ENCODE assay signal across 17 cellular contexts in genomic region chr3:38114875-38115644, GRCh38. TPM values are rescaled to one million over a fixed set of nuclear protein-coding genes. Genes with fewer than 3 reads are reported as not detected.
DNase-seq lines count a peak whose midpoint lies in the region; ATAC-seq and TF ChIP-seq lines count a peak whose summit lies in the region.
"Had no signal": no experiment of that assay in that cellular context is flagged by ENCODE, and none has a peak within 500 bp of the region (broad histone marks: within the 10 kb centered on the region; RNA-seq: fewer than 3 reads in every experiment).

No MANE protein-coding gene starts in this region.

- no peak for ATAC-seq in Right ventricle myocardium superior (ENCODE audit: poor library complexity)
- no peak for ATAC-seq in left cardiac atrium
- ATAC-seq in right lobe of liver, result no peak
- no peak for ATAC-seq in activated CD8-positive, alpha-beta T cell treated with anti-CD3 and anti-CD28 coated beads for 36 hours
- no peak for ATAC-seq in HG02840 (IDR thresholded peaks at IDR 0.05; ENCODE audit: low FRiP score, unreplicated experiment)
- ATAC-seq: heart left ventricle had no signal

- H3K9me3 Mint-ChIP-seq in activated CD8-positive, alpha-beta T cell treated with anti-CD3 and anti-CD28 coated beads for 36 hours, result no peaks in the 10 kb centered on the region
- H3K9me3 Mint-ChIP-seq: mesothelial cell of epicardium; T-helper 2 cell treated with Interferon-gamma antibody and Interleukin-4, amounts not matched to agents 5 μg/mL and 100 μg/mL, for 36 hours had no signal

- peaks cover 0 to 15% (median 2%) of the 10 kb centered on the region in 4 donors for H3K4me1 ChIP-seq in right lobe of liver
- H3K4me1 ChIP-seq in suprapubic skin, result no peaks in the 10 kb centered on the region
- H3K4me1 ChIP-seq: SJSA1 had no signal

- intact Hi-C loops in Right ventricle myocardium superior (cut with DNase I), result no loop called here
- intact Hi-C loops in left cardiac atrium (cut with DNase I), result loop anchor here (5.0 to 10.0 kb wide), 2 partner anchors 232 to 360 kb away; partner anchors contain the start of gene XYLB (in 1 of the 2)
- intact Hi-C loops in right lobe of liver (cut with DNase I), result loop anchor here (10.0 kb wide), 1 partner anchor 110 kb away; no protein-coding TSS in a partner anchor
- intact Hi-C loops in activated CD8-positive, alpha-beta T cell treated with anti-CD3 and anti-CD28 coated beads for 36 hours (cut with micrococcal nuclease), result loop anchor here (10.0 kb wide), 1 partner anchor 370 kb away; no protein-coding TSS in a partner anchor

- WGBS in right lobe of liver (ENCODE audit: insufficient coverage, low coverage, low lambda C conversion rate, missing lambda C conversion rate), result 39% methylated on average over 3 of the region's 13 CpGs
- 68% methylated on average over 6 of the region's 13 CpGs for WGBS in suprapubic skin

- TF ChIP-seq EP300 in suprapubic skin (IDR thresholded peaks at IDR 0.05), result no peak

- no peaks in the 10 kb centered on the region for H3K36me3 Mint-ChIP-seq in activated CD8-positive, alpha-beta T cell treated with anti-CD3 and anti-CD28 coated beads for 36 hours (ENCODE audit: low read depth)
- H3K36me3 Mint-ChIP-seq: mesothelial cell of epicardium had no signal

- H3K36me3 ChIP-seq in right lobe of liver (peaks cover 0 to 7% (median 0%) of the 10 kb centered on the region in 4 donors), suprapubic skin (peaks cover 8% of the 10 kb centered on the region)
- H3K36me3 ChIP-seq: SJSA1 had no signal

- no peak for TF ChIP-seq CTCF in right lobe of liver (IDR thresholded peaks at IDR 0.05)
- no peak for TF ChIP-seq CTCF in suprapubic skin (IDR thresholded peaks at IDR 0.05)
- TF ChIP-seq CTCF in activated CD8-positive, alpha-beta T cell treated with anti-CD3 and anti-CD28 coated beads for 36 hours (IDR thresholded peaks at IDR 0.05), result no peak

- DNase-seq in Right ventricle myocardium superior, result peak; percentile 26
- DNase-seq in left cardiac atrium, result no peak
- peak; percentile 50 for DNase-seq in activated CD8-positive, alpha-beta memory T cell treated with anti-CD3 and anti-CD28 coated beads, Interleukin-2, amount 50 U/mL, for 48 hours
- peak; percentile 6 to 42 (median 39) for DNase-seq in right lobe of liver
- peak; percentile 57 to 61 for DNase-seq in suprapubic skin (ENCODE audit: low spot score in 2 of 2)
- no peak for DNase-seq in hepatic stellate cell (ENCODE audit: low spot score)
- DNase-seq in activated CD8-positive, alpha-beta T cell treated with anti-CD3 and anti-CD28 coated beads for 36 hours, result no peak
- DNase-seq: caudate nucleus, esophagus squamous epithelium, Karpas-422, NCI-H1105, NCI-H526 had no signal

- H3K9me3 ChIP-seq in right lobe of liver (no peaks in the 10 kb centered on the region), suprapubic skin (no peaks in the 10 kb centered on the region)
- H3K9me3 ChIP-seq: esophagus squamous epithelium, heart left ventricle, SJSA1 had no signal

- H3K27ac Mint-ChIP-seq in activated CD8-positive, alpha-beta T cell treated with anti-CD3 and anti-CD28 coated beads for 36 hours, result no peak overlapping the region
- H3K27ac Mint-ChIP-seq: mesothelial cell of epicardium had no signal

- POLR2A ChIA-PET in activated CD8-positive, alpha-beta T cell treated with anti-CD3 and anti-CD28 coated beads for 36 hours (lab: Charles Lee), result no interaction called here

- CTCF ChIA-PET in activated CD8-positive, alpha-beta T cell treated with anti-CD3 and anti-CD28 coated beads for 36 hours (lab: Charles Lee), result no interaction called here

- H3K27me3 Mint-ChIP-seq in activated CD8-positive, alpha-beta T cell treated with anti-CD3 and anti-CD28 coated beads for 36 hours, result no peaks in the 10 kb centered on the region

- no peak overlapping the region for H3K4me3 Mint-ChIP-seq in activated CD8-positive, alpha-beta T cell treated with anti-CD3 and anti-CD28 coated beads for 36 hours
- H3K4me3 Mint-ChIP-seq: mesothelial cell of epicardium; T-helper 2 cell treated with Interferon-gamma antibody and Interleukin-4, amounts not matched to agents 5 μg/mL and 100 μg/mL, for 36 hours had no signal

- H3K27me3 ChIP-seq in right lobe of liver (no peaks in the 10 kb centered on the region), suprapubic skin (no peaks in the 10 kb centered on the region)
- H3K27me3 ChIP-seq: esophagus squamous epithelium, heart left ventricle, SJSA1 had no signal

- H3K4me3 ChIP-seq in right lobe of liver (no peak overlapping the region), suprapubic skin (no peak overlapping the region)
- H3K4me3 ChIP-seq: esophagus squamous epithelium, heart left ventricle, SJSA1 had no signal

- H3K27ac ChIP-seq in right lobe of liver (no peak overlapping the region), suprapubic skin (no peak overlapping the region)
- H3K27ac ChIP-seq: esophagus squamous epithelium, heart left ventricle, SJSA1 had no signal

- H3K4me1 Mint-ChIP-seq in activated CD8-positive, alpha-beta T cell treated with anti-CD3 and anti-CD28 coated beads for 36 hours (ENCODE audit: low read depth), result peaks cover 6% of the 10 kb centered on the region
- H3K4me1 Mint-ChIP-seq: mesothelial cell of epicardium had no signal

- no peak for TF ChIP-seq POLR2A in right lobe of liver (IDR thresholded peaks at IDR 0.05)
- no peak for TF ChIP-seq POLR2A in suprapubic skin (IDR thresholded peaks at IDR 0.05)

RNA-seq across cellular contexts. Expression of gene ACAA1, which starts 21.9 kb away (rescaled TPM):
- 111 TPM for total RNA-seq in Right ventricle myocardium superior
- total RNA-seq in left cardiac atrium, result 10 to 100 TPM; 73.8 to 80.8 TPM
- total RNA-seq in right lobe of liver, result 100 to 1,000 TPM; 192 to 441 (median 309) TPM
- total RNA-seq in suprapubic skin, result 10 to 100 TPM; 29.3 to 54.5 (median 51.4) TPM
- 10 to 100 TPM; 70.1 to 72.0 TPM for total RNA-seq in activated CD8-positive, alpha-beta T cell treated with anti-CD3 and anti-CD28 coated beads for 36 hours

RNA-seq across cellular contexts. Expression of gene MYD88, which starts 23.4 kb away (rescaled TPM):
- 7.3 TPM for total RNA-seq in Right ventricle myocardium superior
- 10 to 100 TPM; 10.8 to 19.0 TPM for total RNA-seq in left cardiac atrium
- 10 to 100 TPM; 24.3 to 57.3 (median 37.0) TPM for total RNA-seq in right lobe of liver
- total RNA-seq in suprapubic skin, result 10 to 100 TPM; 21.6 to 33.2 (median 28.1) TPM
- total RNA-seq in activated CD8-positive, alpha-beta T cell treated with anti-CD3 and anti-CD28 coated beads for 36 hours, result 10 to 100 TPM; 29.3 to 31.8 TPM

RNA-seq across cellular contexts. Expression of gene OXSR1, which starts 50.3 kb away (rescaled TPM):
- total RNA-seq in Right ventricle myocardium superior, result 24.0 TPM
- total RNA-seq in left cardiac atrium, result 10 to 100 TPM; 21.4 to 35.2 TPM
- 10 to 100 TPM; 12.0 to 20.3 (median 15.2) TPM for total RNA-seq in right lobe of liver
- total RNA-seq in suprapubic skin, result 10 to 100 TPM; 25.4 to 37.4 (median 29.5) TPM
- total RNA-seq in activated CD8-positive, alpha-beta T cell treated with anti-CD3 and anti-CD28 coated beads for 36 hours, result 10 to 100 TPM; 56.5 to 57.9 TPM

Comparison
In these comparisons a context has a peak if more than half of its experiments do, and no peak if none do; other contexts are left out.
1. DNase-seq: peak in Right ventricle myocardium superior (single experiment), activated CD8-positive, alpha-beta memory T cell treated with anti-CD3 and anti-CD28 coated beads, Interleukin-2, amount 50 U/mL, for 48 hours (single experiment), right lobe of liver (3 of 3) and suprapubic skin (2 of 2); none in left cardiac atrium (single experiment), hepatic stellate cell (single experiment) and activated CD8-positive, alpha-beta T cell treated with anti-CD3 and anti-CD28 coated beads for 36 hours (single experiment).